In the genomic region with DNA sequence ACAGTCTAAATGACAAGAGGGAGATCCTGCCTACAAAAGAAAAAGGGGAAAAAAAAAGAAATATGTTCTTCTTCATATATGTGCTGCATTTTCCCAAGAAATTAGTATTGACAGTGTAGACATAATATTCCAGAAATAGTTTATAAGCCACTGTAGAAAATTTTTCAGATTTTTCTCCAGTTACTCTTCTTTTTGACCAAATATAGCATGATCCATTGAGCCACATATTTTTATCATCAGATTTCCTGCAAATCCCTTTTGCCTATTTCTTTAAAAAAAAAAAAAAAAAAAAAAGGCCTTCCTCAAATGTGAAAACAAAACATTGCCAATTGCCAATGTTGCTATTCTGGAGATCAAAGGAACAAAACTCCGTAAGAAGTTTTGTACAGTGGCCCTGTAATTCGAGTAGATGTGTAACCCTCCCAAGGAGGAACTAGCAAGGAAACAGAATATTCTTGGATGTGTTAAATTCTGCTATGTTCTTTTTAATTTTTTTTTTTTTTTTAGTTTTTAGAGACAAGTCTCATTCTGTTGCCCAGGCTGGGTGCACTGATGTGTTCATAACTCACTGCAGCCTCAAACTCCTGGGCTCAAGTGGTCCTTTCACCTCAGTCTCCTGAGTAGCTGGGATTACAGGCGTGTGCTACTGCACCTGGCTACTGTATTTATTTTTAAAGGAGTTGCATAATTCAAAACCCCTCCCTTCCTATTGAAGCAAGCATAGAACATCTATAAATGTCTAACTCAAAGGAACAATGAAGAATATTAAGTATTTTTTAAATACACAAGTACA, we compare ENCODE assay signal across 16 cellular contexts.
DNase-seq lines count a peak whose midpoint lies in the region; ATAC-seq lines count a peak whose summit lies in the region.
"Had no signal": no experiment of that assay in that cellular context is flagged by ENCODE, and none has a peak within 500 bp of the region (broad histone marks: within the 10 kb centered on the region; RNA-seq: fewer than 3 reads in every experiment).

No MANE protein-coding gene starts in this region.

- ATAC-seq in GM21786 (IDR thresholded peaks at IDR 0.05; ENCODE audit: unreplicated experiment) (no peak), GM19035 (IDR thresholded peaks at IDR 0.05; ENCODE audit: unreplicated experiment) (no peak)
- ATAC-seq: activated naive CD4-positive, alpha-beta T cell treated with anti-CD3 and anti-CD28 coated beads, Interleukin-2, amount 50 U/mL, for 72 hours; left ventricle myocardium superior had no signal

- DNase-seq in NCI-H1436 (lab: John Stamatoyannopoulos, UW): peak; percentile 2
- no peak for DNase-seq in NCI-H1436 treated with DMSO at 0.1 percent for 48 hours (lab: John Stamatoyannopoulos, UW)
- peak; percentile 15 for DNase-seq in DMS79 treated with DMSO at 0.1 percent for 48 hours (lab: John Stamatoyannopoulos, UW)
- peak; percentile 36 for DNase-seq in NCI-H774 (lab: John Stamatoyannopoulos, UW)
- DNase-seq in hepatic stellate cell (ENCODE audit: low spot score): peak; percentile 22
- DNase-seq in DMS114 treated with DMSO at 0.1 percent for 48 hours (lab: John Stamatoyannopoulos, UW; ENCODE audit: unreplicated experiment): no peak
- DNase-seq: activated CD4-positive, alpha-beta T cell treated with anti-CD3 and anti-CD28 coated beads, Interleukin-2, amount 50 U/mL, for 4 hours; activated T-cell treated with anti-CD3 and anti-CD28 coated beads for 4 hours; DMS153; left ventricle myocardium superior; NCI-H187 treated with DMSO at 0.1 percent for 48 hours; stimulated activated CD4-positive, alpha-beta T cell treated with anti-CD3 and anti-CD28 coated beads, Interleukin-12 subunit alpha, Interleukin-12 subunit beta, amount 100 ng/mL, for 4 hours; SW 1271 had no signal

Comparison
In these comparisons a context has a peak if more than half of its experiments do, and no peak if none do; other contexts are left out.
1. DNase-seq: peak in NCI-H1436 (single experiment), DMS79 treated with DMSO at 0.1 percent for 48 hours (single experiment), NCI-H774 (single experiment) and hepatic stellate cell (single experiment); none in NCI-H1436 treated with DMSO at 0.1 percent for 48 hours (single experiment) and DMS114 treated with DMSO at 0.1 percent for 48 hours (single experiment).